In genomic region chr3:49722896-49723295, GRCh38 we compare ENCODE assay signal across 1 cellular context.
TF ChIP-seq lines count a peak whose summit lies in the region.

No MANE protein-coding gene starts in this region.

TF ChIP-seq in endothelial cell of umbilical vein, 7 proteins besides CTCF, POLR2A, EP300 and RAD21:
- TF ChIP-seq JUN (IDR thresholded peaks at IDR 0.05; ENCODE audit: borderline replicate concordance, insufficient read depth, insufficient read length, low read depth) (no peak), GATA2 (IDR thresholded peaks at IDR 0.05; ENCODE audit: insufficient read depth, insufficient read length, low read depth, low read length) (no peak), EZH2 (IDR thresholded peaks at IDR 0.05; ENCODE audit: borderline replicate concordance, low read depth, low read length, severe bottlenecking) (no peak), POLR2AphosphoS5 (IDR thresholded peaks at IDR 0.05; ENCODE audit: insufficient read depth, low read depth, low read length) (no peak), MYC (IDR thresholded peaks at IDR 0.05; ENCODE audit: low read depth, low read length) (no peak), FOS (IDR thresholded peaks at IDR 0.05; ENCODE audit: borderline replicate concordance, insufficient read depth, low read length) (no peak), MAX (IDR thresholded peaks at IDR 0.05; ENCODE audit: insufficient read depth, insufficient read length) (no peak)
TF ChIP-seq in endothelial cell of umbilical vein: peak in this region for 0.
